8 cellular contexts compared by ENCODE assay signal in genomic region chr19:11092181-11092538, GRCh38. TPM values are rescaled to one million over a fixed set of nuclear protein-coding genes. Genes with fewer than 3 reads are reported as not detected.
DNase-seq lines count a peak whose midpoint lies in the region; ATAC-seq and TF ChIP-seq lines count a peak whose summit lies in the region.

No MANE protein-coding gene starts in this region.

- H3K4me3 ChIP-seq in BLaER1 treated with 17β-estradiol and CSF1 and Interleukin-3, amounts not matched to agents 10 nM and 100 nM: peak overlapping the region; percentile 69 to 98 (median 90); a peak in 19 of 20 replicates
- H3K4me3 ChIP-seq in gastroesophageal sphincter: peak overlapping the region in 1 of 2 donors; percentile 70
- peak overlapping the region in 1 of 4 donors; percentile 22 for H3K4me3 ChIP-seq in gastrocnemius medialis

- 4 to 23% methylated on average over 2 to 6 of the region's 6 CpGs for WGBS in gastroesophageal sphincter (ENCODE audit: low coverage in 1 of 2), 2 donors

- peak; percentile 20 to 24 for ATAC-seq in activated T-cell treated with anti-CD3 and anti-CD28 coated beads, Interleukin-2, amount 50 U/mL, for 72 hours (replicated peaks in 1 of 2)
- no peak for ATAC-seq in gastroesophageal sphincter
- ATAC-seq in gastrocnemius medialis: no peak
- no peak for ATAC-seq in HG03571 (IDR thresholded peaks at IDR 0.05; ENCODE audit: unreplicated experiment)

- peaks cover 0 to 67% (median 58%) of the 10 kb centered on the region in 11 experiments; a peak in 16 of 22 replicates for H4K20me1 ChIP-seq in BLaER1 treated with 17β-estradiol and CSF1 and Interleukin-3, amounts not matched to agents 10 nM and 100 nM

- peaks cover 0 to 12% (median 0%) of the 10 kb centered on the region in 11 experiments; a peak in 6 of 22 replicates for H3K9me3 ChIP-seq in BLaER1 treated with 17β-estradiol and CSF1 and Interleukin-3, amounts not matched to agents 10 nM and 100 nM (replicated peaks in 1 of 11)
- H3K9me3 ChIP-seq in gastroesophageal sphincter: no peaks in the 10 kb centered on the region
- H3K9me3 ChIP-seq in gastrocnemius medialis: no peaks in the 10 kb centered on the region

- peak overlapping the region; percentile 95 for H3K27ac Mint-ChIP-seq in activated T-cell treated with anti-CD3 and anti-CD28 coated beads, Interleukin-2, amount 50 U/mL, for 72 hours

- peaks cover 73% of the 10 kb centered on the region for H3K4me1 Mint-ChIP-seq in activated T-cell treated with anti-CD3 and anti-CD28 coated beads, Interleukin-2, amount 50 U/mL, for 72 hours (ENCODE audit: low read depth)

- TF ChIP-seq EP300 in gastroesophageal sphincter (IDR thresholded peaks at IDR 0.05): no peak

- H3K4me3 Mint-ChIP-seq in activated T-cell treated with anti-CD3 and anti-CD28 coated beads, Interleukin-2, amount 50 U/mL, for 72 hours: peak overlapping the region; percentile 96 to 98

- DNase-seq in HuH-7.5 (ENCODE audit: low spot score): peak; percentile 65
- peak; percentile 39 to 51 for DNase-seq in activated T-cell treated with anti-CD3 and anti-CD28 coated beads, Interleukin-2, amount 50 U/mL, for 72 hours
- no peak for DNase-seq in gastrocnemius medialis
- no peak for DNase-seq in stimulated activated CD8-positive, alpha-beta memory T cell treated with anti-CD3 and anti-CD28 coated beads, Interleukin-4, amount 100 ng/mL, for 48 hours
- DNase-seq in NCI-H2227 treated with DMSO at 0.1 percent for 48 hours (lab: John Stamatoyannopoulos, UW): no peak

- intact Hi-C loops in gastrocnemius medialis (cut with DNase I; ENCODE audit: low total_unique reads): loop anchor here (5.0 kb wide), 1 partner anchor 55 kb away; no protein-coding TSS in a partner anchor

- H3K27me3 ChIP-seq in BLaER1 treated with 17β-estradiol and CSF1 and Interleukin-3, amounts not matched to agents 10 nM and 100 nM: no peaks in the 10 kb centered on the region
- H3K27me3 ChIP-seq in gastroesophageal sphincter (no peaks in the 10 kb centered on the region), gastrocnemius medialis (peaks cover 24 to 41% (median 37%) of the 10 kb centered on the region in 3 donors)

- H3K27me3 Mint-ChIP-seq in activated T-cell treated with anti-CD3 and anti-CD28 coated beads, Interleukin-2, amount 50 U/mL, for 72 hours (ENCODE audit: low read depth): no peaks in the 10 kb centered on the region

- H3K4me1 ChIP-seq in BLaER1 treated with 17β-estradiol and CSF1 and Interleukin-3, amounts not matched to agents 10 nM and 100 nM: peaks cover 73 to 79% (median 78%) of the 10 kb centered on the region in 10 experiments
- peaks cover 2 to 91% (median 21%) of the 10 kb centered on the region in 3 donors for H3K4me1 ChIP-seq in gastroesophageal sphincter
- peaks cover 5 to 15% of the 10 kb centered on the region in 2 donors for H3K4me1 ChIP-seq in gastrocnemius medialis

- peaks cover 4 to 25% of the 10 kb centered on the region in 2 donors for H3K36me3 Mint-ChIP-seq in activated T-cell treated with anti-CD3 and anti-CD28 coated beads, Interleukin-2, amount 50 U/mL, for 72 hours (ENCODE audit: insufficient read depth in 2 of 2)

- H3K36me3 ChIP-seq in BLaER1 treated with 17β-estradiol and CSF1 and Interleukin-3, amounts not matched to agents 10 nM and 100 nM: peaks cover 0 to 67% (median 63%) of the 10 kb centered on the region in 11 experiments; a peak in 19 of 22 replicates
- no peaks in the 10 kb centered on the region for H3K36me3 ChIP-seq in gastroesophageal sphincter
- no peaks in the 10 kb centered on the region for H3K36me3 ChIP-seq in gastrocnemius medialis

- peak overlapping the region; percentile 91 to 100 (median 97) for H3K9ac ChIP-seq in BLaER1 treated with 17β-estradiol and CSF1 and Interleukin-3, amounts not matched to agents 10 nM and 100 nM

- TF ChIP-seq CTCF in gastroesophageal sphincter (IDR thresholded peaks at IDR 0.05) (no peak), gastrocnemius medialis (IDR thresholded peaks at IDR 0.05 in 4 of 5, conservative IDR thresholded peaks at IDR 0.05 in 1 of 5) (no peak)

- in situ Hi-C loops in gastrocnemius medialis (cut with MboI; ENCODE audit: low sequenced_read_pairs in 4 of 4): no loop called here

- peak overlapping the region; percentile 92 to 100 (median 96) for H3K27ac ChIP-seq in BLaER1 treated with 17β-estradiol and CSF1 and Interleukin-3, amounts not matched to agents 10 nM and 100 nM
- H3K27ac ChIP-seq in gastroesophageal sphincter (peak overlapping the region; percentile 96 to 99 (median 97)), gastrocnemius medialis (peak overlapping the region; percentile 79 to 85 (median 82))

- peak overlapping the region; percentile 72 to 98 (median 96) for H3K4me2 ChIP-seq in BLaER1 treated with 17β-estradiol and CSF1 and Interleukin-3, amounts not matched to agents 10 nM and 100 nM

- TF ChIP-seq POLR2A in gastroesophageal sphincter (IDR thresholded peaks at IDR 0.05): no peak
- no peak for TF ChIP-seq POLR2A in gastrocnemius medialis (IDR thresholded peaks at IDR 0.05)

- H3K9me3 Mint-ChIP-seq in activated T-cell treated with anti-CD3 and anti-CD28 coated beads, Interleukin-2, amount 50 U/mL, for 72 hours: peaks cover 0 to 2% of the 10 kb centered on the region in 2 donors

RNA-seq across cellular contexts. Expression of gene LDLR, which starts 2.9 kb away (rescaled TPM):
- total RNA-seq in activated T-cell treated with anti-CD3 and anti-CD28 coated beads, Interleukin-2, amount 50 U/mL, for 72 hours: 10 to 100 TPM; 23.3 to 31.0 TPM
- total RNA-seq in gastroesophageal sphincter (10 to 100 TPM; 14.9 to 68.1 (median 32.6) TPM), gastrocnemius medialis (1 to 10 TPM; 1.2 to 6.0 (median 3.9) TPM)

Comparison
In these comparisons a context has a peak if more than half of its experiments do, and no peak if none do; other contexts are left out.
1. DNase-seq: peak in HuH-7.5 (single experiment) and activated T-cell treated with anti-CD3 and anti-CD28 coated beads, Interleukin-2, amount 50 U/mL, for 72 hours (2 of 2); none in gastrocnemius medialis (0 of 2), stimulated activated CD8-positive, alpha-beta memory T cell treated with anti-CD3 and anti-CD28 coated beads, Interleukin-4, amount 100 ng/mL, for 48 hours (single experiment) and NCI-H2227 treated with DMSO at 0.1 percent for 48 hours (single experiment).
2. ATAC-seq: peak in activated T-cell treated with anti-CD3 and anti-CD28 coated beads, Interleukin-2, amount 50 U/mL, for 72 hours (2 of 2); none in gastroesophageal sphincter (single experiment), gastrocnemius medialis (0 of 2) and HG03571 (single experiment).
3. Peak in every context shown above with its lines, with median percentiles within 50 percentile points of each other: H3K27ac ChIP-seq.